In genomic region chr1:27403931-27404330, GRCh38 we compare ENCODE assay signal across 10 cellular contexts. TPM values are rescaled to one million over a fixed set of nuclear protein-coding genes. Genes with fewer than 3 reads are reported as not detected.
DNase-seq lines count a peak whose midpoint lies in the region; ATAC-seq and TF ChIP-seq lines count a peak whose summit lies in the region.
"Had no signal": no experiment of that assay in that cellular context is flagged by ENCODE, and none has a peak within 500 bp of the region (broad histone marks: within the 10 kb centered on the region; RNA-seq: fewer than 3 reads in every experiment).

No MANE protein-coding gene starts in this region.

- peaks cover 16% of the 10 kb centered on the region for H3K36me3 ChIP-seq in CD4-positive, alpha-beta memory T cell (ENCODE audit: insufficient read depth, low read length)
- H3K36me3 ChIP-seq in esophagus (ENCODE audit: control insufficient read depth in 2 of 2, insufficient read depth in 2 of 2, low read length in 1 of 2) (peaks cover 19 to 21% of the 10 kb centered on the region in 2 donors), psoas muscle (ENCODE audit: insufficient read depth in 1 of 2, low read depth in 1 of 2) (peaks cover 0 to 25% of the 10 kb centered on the region in 2 donors)

- no peak overlapping the region for H3K27ac ChIP-seq in CD4-positive, alpha-beta memory T cell (ENCODE audit: low read depth, low read length)
- peak overlapping the region; percentile 82 to 97 for H3K27ac ChIP-seq in esophagus (ENCODE audit: low read depth in 2 of 2, low read length in 1 of 2)
- peak overlapping the region; percentile 85 for H3K27ac ChIP-seq in psoas muscle
- H3K27ac ChIP-seq: PC-9 had no signal

- H3K36me3 Mint-ChIP-seq in CD4-positive, alpha-beta memory T cell = peaks cover 11 to 36% of the 10 kb centered on the region in 2 donors

- peak overlapping the region in 6 of 7 donors; percentile 39 to 91 (median 82) for H3K27ac Mint-ChIP-seq in CD4-positive, alpha-beta memory T cell

- H3K4me1 ChIP-seq in CD4-positive, alpha-beta memory T cell (ENCODE audit: insufficient read depth, low read length) = no peaks in the 10 kb centered on the region
- H3K4me1 ChIP-seq in esophagus (ENCODE audit: control insufficient read depth in 2 of 2, insufficient read depth in 2 of 2, low read length in 1 of 2) = peaks cover 12 to 28% of the 10 kb centered on the region in 2 donors
- H3K4me1 ChIP-seq in psoas muscle = peaks cover 50% of the 10 kb centered on the region

- no peak for TF ChIP-seq POLR2A in NB4 (IDR thresholded peaks at IDR 0.05; ENCODE audit: extremely low read depth, insufficient read length)

- H3K27me3 Mint-ChIP-seq in CD4-positive, alpha-beta memory T cell = no peaks in the 10 kb centered on the region

- no peak overlapping the region for H3K4me3 Mint-ChIP-seq in CD4-positive, alpha-beta memory T cell

- TF ChIP-seq CTCF in NB4 (IDR thresholded peaks at IDR 0.05; ENCODE audit: low read depth, low read length) (no peak), psoas muscle (IDR thresholded peaks at IDR 0.05) (no peak)

- no peak overlapping the region for H3K4me3 ChIP-seq in CD4-positive, alpha-beta memory T cell (ENCODE audit: low read length in 2 of 2)
- H3K4me3 ChIP-seq in NB4 (ENCODE audit: low read depth, low read length) (peak overlapping the region; percentile 13), esophagus (ENCODE audit: low read depth in 1 of 2, low read length in 2 of 2) (no peak overlapping the region), psoas muscle (peak overlapping the region; percentile 45)
- H3K4me3 ChIP-seq: PC-9 had no signal

- CTCF ChIA-PET in CD4-positive, alpha-beta memory T cell (lab: Charles Lee; ENCODE audit: partially characterized antibody) = interaction anchor here (1.0 to 13.9 kb wide), 7 partner anchors 7 to 259 kb away, joined by 3 to 317 read pairs (median 6); no protein-coding TSS in a partner anchor

- no peaks in the 10 kb centered on the region for H3K9me3 Mint-ChIP-seq in CD4-positive, alpha-beta memory T cell

- DNase-seq in CD4-positive, alpha-beta memory T cell = no peak
- DNase-seq in NB4 (ENCODE audit: low read depth) (no peak), psoas muscle (no peak), SK-N-DZ (ENCODE audit: low spot score) (no peak), NCI-H446 (lab: John Stamatoyannopoulos, UW) (no peak), Kasumi-1 (lab: John Stamatoyannopoulos, UW) (no peak), SHP77 (lab: John Stamatoyannopoulos, UW) (no peak)
- DNase-seq: PC-9 had no signal

- ATAC-seq in psoas muscle = peak in 1 of 4 donors; percentile 0

- peaks cover 3 to 18% (median 10%) of the 10 kb centered on the region in 4 donors for H3K4me1 Mint-ChIP-seq in CD4-positive, alpha-beta memory T cell

- no peaks in the 10 kb centered on the region for H3K27me3 ChIP-seq in CD4-positive, alpha-beta memory T cell (ENCODE audit: insufficient read depth, low read length)
- H3K27me3 ChIP-seq in esophagus (ENCODE audit: control insufficient read depth in 1 of 2, insufficient read depth in 2 of 2, low read length in 2 of 2) (no peaks in the 10 kb centered on the region), psoas muscle (ENCODE audit: insufficient read depth in 3 of 3, low read length in 2 of 3) (peaks cover 0 to 3% (median 0%) of the 10 kb centered on the region in 3 donors)

- no peaks in the 10 kb centered on the region for H3K9me3 ChIP-seq in CD4-positive, alpha-beta memory T cell (ENCODE audit: control insufficient read depth in 1 of 2, low read length in 2 of 2)
- H3K9me3 ChIP-seq in esophagus (ENCODE audit: control insufficient read depth in 2 of 2, insufficient read depth in 1 of 2, low read depth in 1 of 2, low read length in 1 of 2) (no peaks in the 10 kb centered on the region), psoas muscle (no peaks in the 10 kb centered on the region)

- intact Hi-C loops in CD4-positive, alpha-beta memory T cell (cut with micrococcal nuclease) = loop anchor here (1.0 kb wide), 1 partner anchor 259 kb away; no protein-coding TSS in a partner anchor
- intact Hi-C loops in psoas muscle (cut with DNase I) = loop anchor here in 1 of 2 donors (5.0 kb wide), 1 partner anchor 258 kb away; no protein-coding TSS in a partner anchor

- POLR2A ChIA-PET in CD4-positive, alpha-beta memory T cell (lab: Charles Lee; ENCODE audit: partially characterized antibody) = no interaction called here

RNA-seq across cellular contexts. Expression of gene GPR3, which starts 11.5 kb away (rescaled TPM):
- total RNA-seq in CD4-positive, alpha-beta memory T cell = not detected
- polyA plus RNA-seq in CD4-positive, alpha-beta memory T cell = not detected
- polyA plus RNA-seq in esophagus (under 1 TPM; 0.22 to 0.25 TPM), psoas muscle (under 1 TPM; 0.12 to 0.98 (median 0.31) TPM)
- 1 to 10 TPM in 1 of 4 donors, under 1 TPM in 1, not detected in 2; 0.42 to 1.3 TPM for total RNA-seq in psoas muscle
- 0.71 and 0.82 TPM in 2 replicates for polyA plus RNA-seq in SK-N-DZ (2014; cell fraction: cytosol; rRNA removed)
- polyA plus RNA-seq in SK-N-DZ (2014; cell fraction: nucleus; rRNA removed) = 0.53 and 0.73 TPM in 2 replicates

RNA-seq across cellular contexts. Expression of gene CD164L2, which starts 20.8 kb away (rescaled TPM):
- not detected for total RNA-seq in CD4-positive, alpha-beta memory T cell
- polyA plus RNA-seq in CD4-positive, alpha-beta memory T cell = under 1 TPM in 1 of 2 donors, not detected in 1; 0.22 TPM
- polyA plus RNA-seq in esophagus = 10 to 100 TPM; 10.5 to 14.5 TPM
- not detected for total RNA-seq in psoas muscle
- polyA plus RNA-seq in psoas muscle = not detected
- polyA plus RNA-seq in SK-N-DZ (2014; cell fraction: cytosol; rRNA removed) = not detected in 2 replicates
- not detected in 2 replicates for polyA plus RNA-seq in SK-N-DZ (2014; cell fraction: nucleus; rRNA removed)
- total RNA-seq: M059J had no signal

RNA-seq across cellular contexts. Expression of gene FCN3, which starts 29.3 kb away (rescaled TPM):
- total RNA-seq in CD4-positive, alpha-beta memory T cell = not detected
- not detected for polyA plus RNA-seq in CD4-positive, alpha-beta memory T cell
- polyA plus RNA-seq in esophagus = 1 to 10 TPM; 1.6 to 2.6 TPM
- total RNA-seq in psoas muscle = 10 to 100 TPM in 1 of 4 donors, 1 to 10 TPM in 3; 3.4 to 12.9 (median 5.8) TPM
- polyA plus RNA-seq in psoas muscle = 10 to 100 TPM; 18.6 to 34.6 (median 21.9) TPM
- polyA plus RNA-seq in SK-N-DZ (2014; cell fraction: cytosol; rRNA removed) = not detected in 2 replicates
- polyA plus RNA-seq in SK-N-DZ (2014; cell fraction: nucleus; rRNA removed) = not detected in 2 replicates
- total RNA-seq: M059J, PC-9 had no signal

RNA-seq across cellular contexts. Expression of gene MAP3K6, which starts 37.2 kb away (rescaled TPM):
- 10 to 100 TPM in 1 of 2 experiments, 1 to 10 TPM in 1; 8.8 to 11.7 TPM for total RNA-seq in CD4-positive, alpha-beta memory T cell
- 1 to 10 TPM; 4.5 to 8.1 TPM for polyA plus RNA-seq in CD4-positive, alpha-beta memory T cell
- 100 to 1,000 TPM in 1 of 2 donors, 10 to 100 TPM in 1; 48.5 to 110 TPM for polyA plus RNA-seq in esophagus
- total RNA-seq in psoas muscle = 10 to 100 TPM; 16.1 to 29.8 (median 22.8) TPM
- polyA plus RNA-seq in psoas muscle = 10 to 100 TPM; 11.1 to 17.6 (median 12.9) TPM
- polyA plus RNA-seq in SK-N-DZ (2014; cell fraction: cytosol; rRNA removed) = 1.1 and 1.7 TPM in 2 replicates
- 21.1 and 28.0 TPM in 2 replicates for polyA plus RNA-seq in SK-N-DZ (2014; cell fraction: nucleus; rRNA removed)

Comparison
In these comparisons a context has a peak if more than half of its experiments do, and no peak if none do; other contexts are left out.
1. H3K4me3 ChIP-seq: peak in NB4 (single experiment) and psoas muscle (single experiment); none in CD4-positive, alpha-beta memory T cell (0 of 2) and esophagus (0 of 2).
2. RNA of gene CD164L2, which starts 20.8 kb away (polyA plus RNA-seq): 10.5 to 14.5 TPM in esophagus; 0.22 TPM in CD4-positive, alpha-beta memory T cell and not detected in psoas muscle; every median in the first group is over 4 times any median in the second.
3. RNA of gene FCN3, which starts 29.3 kb away (polyA plus RNA-seq): 18.6 to 34.6 TPM in psoas muscle; 1.6 to 2.6 TPM in esophagus and not detected in CD4-positive, alpha-beta memory T cell; every median in the first group is over 4 times any median in the second.